Comparison of ENCODE assay signal across 11 cellular contexts in genomic region chr5:62341783-62342475, GRCh38.
A peak's percentile ranks its signal among the peaks of the same experiment; 100 is the strongest.
DNase-seq lines count a peak whose midpoint lies in the region; ATAC-seq lines count a peak whose summit lies in the region.
"Had no signal": no experiment of that assay in that cellular context is flagged by ENCODE, and none has a peak within 500 bp of the region (broad histone marks: within the 10 kb centered on the region; RNA-seq: fewer than 3 reads in every experiment).

No MANE protein-coding gene starts in this region.

- DNase-seq in central memory CD8-positive, alpha-beta T cell (ENCODE audit: low spot score in 2 of 2), result no peak
- no peak for DNase-seq in NCI-H345 (lab: John Stamatoyannopoulos, UW)
- DNase-seq in NCI-H1105 (lab: John Stamatoyannopoulos, UW), result no peak
- no peak for DNase-seq in glomerular visceral epithelial cell (ENCODE audit: extremely low spot score)
- no peak for DNase-seq in GOT3 (lab: John Stamatoyannopoulos, UW)
- DNase-seq: NCI-H146, small intestine had no signal

- H3K4me1 Mint-ChIP-seq in central memory CD8-positive, alpha-beta T cell, result peaks cover 44% of the 10 kb centered on the region

- peaks cover 5% of the 10 kb centered on the region for H3K36me3 Mint-ChIP-seq in central memory CD8-positive, alpha-beta T cell (ENCODE audit: insufficient read depth)

- ATAC-seq in GM18511 (IDR thresholded peaks at IDR 0.05; ENCODE audit: unreplicated experiment) (peak; percentile 68), GM21447 (IDR thresholded peaks at IDR 0.05; ENCODE audit: unreplicated experiment) (peak; percentile 73), HG03354 (IDR thresholded peaks at IDR 0.05; ENCODE audit: poor library complexity, severe bottlenecking, unreplicated experiment) (peak; percentile 66)
- peak; percentile 69 for ATAC-seq in central memory CD8-positive, alpha-beta T cell (replicated peaks; ENCODE audit: extremely low read depth, poor library complexity, severe bottlenecking)
- ATAC-seq: esophagus mucosa had no signal

- H3K27me3 Mint-ChIP-seq in central memory CD8-positive, alpha-beta T cell, result no peaks in the 10 kb centered on the region

- H3K27ac Mint-ChIP-seq in central memory CD8-positive, alpha-beta T cell (ENCODE audit: low read depth), result peak overlapping the region; percentile 83

- H3K4me3 Mint-ChIP-seq in central memory CD8-positive, alpha-beta T cell, result peak overlapping the region; percentile 62

- no peaks in the 10 kb centered on the region for H3K9me3 Mint-ChIP-seq in central memory CD8-positive, alpha-beta T cell
